Comparison of ENCODE assay signal across 7 cellular contexts in the genomic region with DNA sequence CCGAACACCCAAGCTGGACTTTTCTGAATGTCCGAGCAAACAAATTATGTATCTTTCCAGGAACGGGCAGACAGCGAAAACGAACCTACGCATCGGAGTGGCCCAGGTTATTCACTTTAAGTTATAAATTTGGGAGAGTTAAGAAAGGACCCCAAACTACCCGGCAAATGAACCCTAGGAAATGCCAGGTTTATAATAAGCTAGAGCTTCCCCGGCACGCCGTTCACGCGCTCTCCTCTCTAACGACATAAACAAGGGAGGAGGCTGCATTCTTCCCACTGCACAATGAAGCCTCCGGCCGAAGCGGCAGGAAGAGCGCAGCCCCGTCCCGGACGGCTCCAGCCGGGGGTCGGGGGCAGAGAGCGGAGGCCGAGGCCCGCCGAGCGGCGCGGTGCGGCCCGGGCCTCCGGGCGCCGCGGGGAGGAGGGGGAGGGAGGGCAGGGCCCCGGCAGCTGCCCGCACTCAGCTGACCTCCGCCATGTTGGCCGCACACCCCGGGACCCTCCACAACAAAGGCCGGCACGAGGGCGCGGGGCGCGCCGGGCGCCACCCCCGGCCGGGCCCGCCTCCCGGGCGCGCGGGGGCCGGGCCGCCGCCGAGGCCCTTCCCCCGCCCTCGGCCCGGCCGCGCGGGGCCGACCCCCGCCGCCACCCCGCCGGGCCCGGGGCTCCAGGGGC. TPM values are rescaled to one million over a fixed set of nuclear protein-coding genes. Genes with fewer than 3 reads are reported as not detected.
DNase-seq lines count a peak whose midpoint lies in the region; ATAC-seq and FAIRE-seq lines count a peak whose summit lies in the region.

No MANE protein-coding gene starts in this region.

- H3K4me1 Mint-ChIP-seq in T-helper 2 cell treated with Interferon-gamma antibody and Interleukin-4, amounts not matched to agents 5 μg/mL and 100 μg/mL, for 36 hours (ENCODE audit: low read depth): peaks cover 25% of the 10 kb centered on the region
- H3K4me1 Mint-ChIP-seq in immature natural killer cell: peaks cover 19 to 29% of the 10 kb centered on the region in 2 donors

- H3K4me3 Mint-ChIP-seq in T-helper 2 cell treated with Interferon-gamma antibody and Interleukin-4, amounts not matched to agents 5 μg/mL and 100 μg/mL, for 36 hours: peak overlapping the region; percentile 97
- peak overlapping the region; percentile 88 to 99 (median 95) for H3K4me3 Mint-ChIP-seq in immature natural killer cell

- H3K27me3 ChIP-seq in small intestine (ENCODE audit: control insufficient read depth in 2 of 2, insufficient read depth in 2 of 2, low read length in 2 of 2): no peaks in the 10 kb centered on the region

- H3K36me3 Mint-ChIP-seq in T-helper 2 cell treated with Interferon-gamma antibody and Interleukin-4, amounts not matched to agents 5 μg/mL and 100 μg/mL, for 36 hours (ENCODE audit: low read depth): peaks cover 8% of the 10 kb centered on the region
- no peaks in the 10 kb centered on the region for H3K36me3 Mint-ChIP-seq in immature natural killer cell

- peaks cover 0 to 8% of the 10 kb centered on the region in 2 donors for H3K4me1 ChIP-seq in small intestine (ENCODE audit: control insufficient read depth in 2 of 2, insufficient read depth in 1 of 2, low read depth in 1 of 2, low read length in 1 of 2)

- no peaks in the 10 kb centered on the region for H3K9me3 Mint-ChIP-seq in T-helper 2 cell treated with Interferon-gamma antibody and Interleukin-4, amounts not matched to agents 5 μg/mL and 100 μg/mL, for 36 hours
- H3K9me3 Mint-ChIP-seq in immature natural killer cell: no peaks in the 10 kb centered on the region

- peak overlapping the region; percentile 92 for H3K27ac Mint-ChIP-seq in T-helper 2 cell treated with Interferon-gamma antibody and Interleukin-4, amounts not matched to agents 5 μg/mL and 100 μg/mL, for 36 hours
- peak overlapping the region; percentile 88 to 98 (median 93) for H3K27ac Mint-ChIP-seq in immature natural killer cell

- no peaks in the 10 kb centered on the region for H3K36me3 ChIP-seq in small intestine (ENCODE audit: control insufficient read depth in 2 of 2, insufficient read depth in 2 of 2, low read length in 2 of 2)

- H3K27ac ChIP-seq in small intestine (ENCODE audit: low read depth in 1 of 2, low read length in 1 of 2): peak overlapping the region; percentile 97 to 100

- H3K9me3 ChIP-seq in small intestine (ENCODE audit: control insufficient read depth, low read depth): no peaks in the 10 kb centered on the region

- WGBS in small intestine, 3 donors: 0 to 1% (median 0%) methylated on average over 36 to 72 of the region's 72 CpGs

- peak; percentile 43 for ATAC-seq in GM21381 (IDR thresholded peaks at IDR 0.05; ENCODE audit: unreplicated experiment)
- peak; percentile 44 for ATAC-seq in HG03571 (IDR thresholded peaks at IDR 0.05; ENCODE audit: unreplicated experiment)

- DNase-seq in GM03348 (ENCODE audit: low spot score) (peak; percentile 86), immature natural killer cell (peak; percentile 34 to 47 (median 38)), small intestine (peak; percentile 54)
- DNase-seq in T-helper 2 cell treated with Interferon-gamma antibody and Interleukin-4, amounts not matched to agents 5 μg/mL and 100 μg/mL, for 36 hours (ENCODE audit: low spot score): peak; percentile 41
- DNase-seq in central memory CD4-positive, alpha-beta T cell: peak; percentile 21

- no peak for FAIRE-seq in small intestine (lab: Jason Lieb, UNC)

- H3K4me3 ChIP-seq in small intestine (ENCODE audit: low read depth in 1 of 2, low read length in 2 of 2): peak overlapping the region; percentile 97

- no peaks in the 10 kb centered on the region for H3K27me3 Mint-ChIP-seq in T-helper 2 cell treated with Interferon-gamma antibody and Interleukin-4, amounts not matched to agents 5 μg/mL and 100 μg/mL, for 36 hours (ENCODE audit: low read depth)
- peaks cover 4 to 9% (median 9%) of the 10 kb centered on the region in 3 donors for H3K27me3 Mint-ChIP-seq in immature natural killer cell (ENCODE audit: low read depth in 3 of 3)

RNA-seq across cellular contexts. Expression of gene SIAH1, which starts 0.8 kb away (rescaled TPM):
- polyA plus RNA-seq in immature natural killer cell (10 to 100 TPM in 1 of 3 donors, 1 to 10 TPM in 2; 7.0 to 11.0 (median 8.6) TPM), small intestine (10 to 100 TPM; 18.8 to 21.1 (median 20.0) TPM)

Comparison
In these comparisons a context has a peak if more than half of its experiments do, and no peak if none do; other contexts are left out.
1. Peak in every context shown above with its lines: DNase-seq, ATAC-seq, H3K4me3 ChIP-seq and H3K27ac ChIP-seq.
2. DNase-seq: peak in every context shown above with its lines; median percentile 86 in GM03348; 54 in small intestine; 41 in T-helper 2 cell treated with Interferon-gamma antibody and Interleukin-4, amounts not matched to agents 5 μg/mL and 100 μg/mL, for 36 hours; 38 in immature natural killer cell; 21 in central memory CD4-positive, alpha-beta T cell.